Comparison of ENCODE assay signal across 28 cellular contexts in the genomic region with DNA sequence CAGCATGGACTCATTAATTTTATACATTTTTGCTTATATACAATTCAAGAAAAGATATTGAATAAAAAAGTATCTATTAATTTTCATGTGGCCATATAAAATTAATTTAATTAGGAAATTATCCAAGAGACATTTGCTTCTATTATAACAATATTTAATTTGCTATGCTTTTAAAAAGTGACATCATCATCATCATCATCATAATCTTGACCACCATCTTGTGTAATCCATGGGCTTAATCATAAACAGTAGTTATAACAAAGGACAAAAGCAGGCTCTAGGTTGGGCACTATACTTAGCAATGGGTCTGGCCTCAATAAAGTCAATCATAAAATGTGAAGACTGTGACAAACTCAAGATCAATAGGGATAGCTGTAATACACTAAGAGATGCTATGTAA.
"Had no signal": no experiment of that assay in that cellular context is flagged by ENCODE, and none has a peak within 500 bp of the region (broad histone marks: within the 10 kb centered on the region; RNA-seq: fewer than 3 reads in every experiment).

No MANE protein-coding gene starts in this region.

- DNase-seq: colonic mucosa; cortex of kidney; dermis blood vessel endothelial cell; dorsolateral prefrontal cortex; effector CD4-positive, alpha-beta T cell; effector CD8-positive, alpha-beta T cell; effector memory CD4-positive, alpha-beta T cell; effector memory CD8-positive, alpha-beta T cell; erythroblast; esophagus squamous epithelium; foreskin fibroblast; foreskin keratinocyte; foreskin melanocyte; gastrocnemius medialis; glutamatergic neuron; head of caudate nucleus; heart left ventricle; heart right ventricle had no signal

- H3K4me3 ChIP-seq: colonic mucosa, coronary artery, dorsolateral prefrontal cortex, esophagus muscularis mucosa, esophagus squamous epithelium, gastrocnemius medialis, gastroesophageal sphincter, heart left ventricle, heart right ventricle had no signal

- H3K27ac ChIP-seq: colonic mucosa, coronary artery, dorsolateral prefrontal cortex, epithelial cell of prostate, esophagus muscularis mucosa, esophagus squamous epithelium, foreskin keratinocyte, gastrocnemius medialis, gastroesophageal sphincter, heart left ventricle, heart right ventricle had no signal

- H3K9me3 ChIP-seq: colonic mucosa, esophagus muscularis mucosa, esophagus squamous epithelium, gastrocnemius medialis, gastroesophageal sphincter had no signal

- H3K36me3 ChIP-seq: colonic mucosa, esophagus muscularis mucosa, esophagus squamous epithelium, gastrocnemius medialis, gastroesophageal sphincter, heart left ventricle, heart right ventricle had no signal

- H3K27me3 ChIP-seq: colonic mucosa, dorsolateral prefrontal cortex, esophagus muscularis mucosa, esophagus squamous epithelium, foreskin keratinocyte, gastrocnemius medialis, gastroesophageal sphincter, heart left ventricle, heart right ventricle had no signal

- H3K4me1 ChIP-seq: colonic mucosa, esophagus muscularis mucosa, esophagus squamous epithelium, foreskin keratinocyte, gastrocnemius medialis, gastroesophageal sphincter, heart left ventricle, heart right ventricle had no signal

- ATAC-seq: effector memory CD8-positive, alpha-beta T cell; esophagus mucosa; foreskin keratinocyte; gastrocnemius medialis; gastroesophageal sphincter; heart left ventricle; heart right ventricle had no signal

- H3K27me3 Mint-ChIP-seq: dendritic cell treated with granulocyte-macrophage colony-stimulating factor and Interleukin-4, amounts not matched to agents 40 ng/mL and 50 ng/mL, for 4 days; effector memory CD8-positive, alpha-beta T cell had no signal

- FAIRE-seq: colon, endometrium, endothelial cell of umbilical vein, frontal cortex had no signal

- H3K27ac Mint-ChIP-seq: dendritic cell treated with granulocyte-macrophage colony-stimulating factor and Interleukin-4, amounts not matched to agents 40 ng/mL and 50 ng/mL, for 4 days; effector memory CD8-positive, alpha-beta T cell had no signal

- H3K4me3 Mint-ChIP-seq: dendritic cell treated with granulocyte-macrophage colony-stimulating factor and Interleukin-4, amounts not matched to agents 40 ng/mL and 50 ng/mL, for 4 days; effector memory CD8-positive, alpha-beta T cell had no signal
